ENCODE assay signal across 1 cellular context in the genomic region with DNA sequence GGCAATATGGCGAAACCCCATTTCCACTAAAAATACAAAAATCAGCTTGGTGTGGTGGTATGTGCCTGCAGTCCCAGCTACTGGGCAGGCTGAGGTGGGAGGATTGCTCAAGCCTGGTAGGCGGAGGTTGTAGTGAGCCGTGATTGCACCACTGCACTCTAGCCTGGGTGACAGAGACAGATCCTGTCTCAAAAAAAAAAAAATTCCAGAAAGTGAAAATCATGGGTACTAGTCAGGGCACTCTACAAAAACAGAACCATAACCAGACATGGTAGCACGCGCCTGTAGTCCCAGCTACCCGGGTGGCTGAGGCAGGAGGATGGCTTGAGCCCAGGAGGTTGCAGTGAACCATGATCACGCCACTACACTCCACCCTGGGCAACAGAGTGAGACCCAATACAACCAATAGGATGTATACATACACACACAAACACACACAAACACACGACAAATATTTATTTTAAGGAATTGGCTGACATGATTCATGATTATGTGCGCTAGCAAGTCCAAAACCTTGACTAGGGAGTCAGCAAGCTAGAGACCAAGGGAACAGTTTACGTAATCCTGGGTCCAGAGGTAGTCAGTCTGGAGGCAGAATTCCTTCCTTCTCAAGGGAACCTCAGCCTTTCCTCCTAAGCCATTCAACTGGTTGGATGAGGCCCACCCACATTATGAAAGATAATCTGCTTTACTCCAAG.
TF ChIP-seq lines count a peak whose summit lies in the region.

No MANE protein-coding gene starts in this region.

TF ChIP-seq in GM23338, 12 proteins besides CTCF, POLR2A, EP300 and RAD21:
- TF ChIP-seq, protein P1, sequence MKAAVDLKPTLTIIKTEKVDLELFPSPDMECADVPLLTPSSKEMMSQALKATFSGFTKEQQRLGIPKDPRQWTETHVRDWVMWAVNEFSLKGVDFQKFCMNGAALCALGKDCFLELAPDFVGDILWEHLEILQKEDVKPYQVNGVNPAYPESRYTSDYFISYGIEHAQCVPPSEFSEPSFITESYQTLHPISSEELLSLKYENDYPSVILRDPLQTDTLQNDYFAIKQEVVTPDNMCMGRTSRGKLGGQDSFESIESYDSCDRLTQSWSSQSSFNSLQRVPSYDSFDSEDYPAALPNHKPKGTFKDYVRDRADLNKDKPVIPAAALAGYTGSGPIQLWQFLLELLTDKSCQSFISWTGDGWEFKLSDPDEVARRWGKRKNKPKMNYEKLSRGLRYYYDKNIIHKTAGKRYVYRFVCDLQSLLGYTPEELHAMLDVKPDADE (IDR thresholded peaks at IDR 0.05) = no peak
